8 cellular contexts compared by ENCODE assay signal in genomic region chr1:39691383-39692151, GRCh38. TPM values are rescaled to one million over a fixed set of nuclear protein-coding genes. Genes with fewer than 3 reads are reported as not detected.
DNase-seq lines count a peak whose midpoint lies in the region; ATAC-seq and TF ChIP-seq lines count a peak whose summit lies in the region.

Gene HPCAL4 (minus strand): TSS chr1:39691433. CDS start chr1:39684603, 6,830 bp downstream.

- H3K4me3 ChIP-seq in AG10803 (ENCODE audit: low read length): no peak within 1 kb of the TSS; the same call in 1 of the 2 replicates
- H3K4me3 ChIP-seq in epithelial cell of proximal tubule (ENCODE audit: low read depth, low read length): peak within 1 kb of the TSS; percentile 37
- H3K4me3 ChIP-seq in mucosa of descending colon: no peak within 1 kb of the TSS

- peak; percentile 91 for ATAC-seq in GM19395 (IDR thresholded peaks at IDR 0.05; ENCODE audit: unreplicated experiment)
- peak; percentile 99 for ATAC-seq in mucosa of descending colon

- no peaks in the 10 kb centered on the region for H3K36me3 ChIP-seq in mucosa of descending colon (ENCODE audit: low read depth)

- DNase-seq in AG10803 (ENCODE audit: low read depth): peak; percentile 47
- peak; percentile 40 for DNase-seq in HT1080 (ENCODE audit: low read depth)
- peak; percentile 84 for DNase-seq in NOMO-1 treated with dmso at 0.1 percent for 144 hours (lab: John Stamatoyannopoulos, UW; ENCODE audit: unreplicated experiment)
- DNase-seq in activated T-cell treated with anti-CD3 and anti-CD28 coated beads for 4 hours: peak; percentile 88
- DNase-seq in epithelial cell of proximal tubule (ENCODE audit: low read depth): no peak
- peak; percentile 88 to 93 (median 92) for DNase-seq in mucosa of descending colon
- DNase-seq in stimulated activated CD8-positive, alpha-beta memory T cell treated with anti-CD3 and anti-CD28 coated beads, Interleukin-2, amount 100 ng/mL, for 48 hours (ENCODE audit: low read depth in 2 of 2): peak; percentile 81 to 82

- TF ChIP-seq CTCF in AG10803 (conservative IDR thresholded peaks at IDR 0.05; ENCODE audit: low read length) (no peak), epithelial cell of proximal tubule (conservative IDR thresholded peaks at IDR 0.05; ENCODE audit: low read depth, low read length) (no peak), mucosa of descending colon (IDR thresholded peaks at IDR 0.05) (no peak)

- no peaks in the 10 kb centered on the region for H3K9me3 ChIP-seq in mucosa of descending colon

- intact Hi-C loops in mucosa of descending colon (cut with DNase I, micrococcal nuclease): no loop called here

- H3K4me1 ChIP-seq in mucosa of descending colon (ENCODE audit: low read depth): peaks cover 18% of the 10 kb centered on the region

RNA-seq across cellular contexts. Expression of gene HPCAL4, which starts in this region (rescaled TPM):
- total RNA-seq in HT1080 (2014; rRNA removed; shearing (Covaris generic)): not detected in 2 replicates
- polyA plus RNA-seq in HT1080 (2015; cell fraction: cytosol; rRNA removed): 0.01 and 0.09 TPM in 2 replicates
- polyA plus RNA-seq in HT1080 (2015; cell fraction: nucleus; rRNA removed): not detected in 2 replicates
- total RNA-seq in epithelial cell of proximal tubule (0.06 and 0.07 TPM in 2 replicates), mucosa of descending colon (under 1 TPM in 2 of 3 donors, not detected in 1; 0.07 to 0.51 TPM)

Comparison
In these comparisons a context has a peak if more than half of its experiments do, and no peak if none do; other contexts are left out.
1. Peak in DNase-seq in HT1080; RNA of the gene not detected or under 1 TPM.
2. Peak in DNase-seq and ATAC-seq in mucosa of descending colon; RNA of the gene not detected or under 1 TPM.